1 cellular context compared by ENCODE assay signal in genomic region chr17:14308965-14309879, GRCh38.
TF ChIP-seq lines count a peak whose summit lies in the region.

No MANE protein-coding gene starts in this region.

TF ChIP-seq in HepG2, 621 proteins besides CTCF, POLR2A, EP300 and RAD21 (continued from another document and continues in another):
- TF ChIP-seq, protein P1, sequence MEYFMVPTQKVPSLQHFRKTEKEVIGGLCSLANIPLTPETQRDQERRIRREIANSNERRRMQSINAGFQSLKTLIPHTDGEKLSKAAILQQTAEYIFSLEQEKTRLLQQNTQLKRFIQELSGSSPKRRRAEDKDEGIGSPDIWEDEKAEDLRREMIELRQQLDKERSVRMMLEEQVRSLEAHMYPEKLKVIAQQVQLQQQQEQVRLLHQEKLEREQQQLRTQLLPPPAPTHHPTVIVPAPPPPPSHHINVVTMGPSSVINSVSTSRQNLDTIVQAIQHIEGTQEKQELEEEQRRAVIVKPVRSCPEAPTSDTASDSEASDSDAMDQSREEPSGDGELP (IDR thresholded peaks at IDR 0.05; ENCODE audit: borderline replicate concordance, low read depth) = peak; percentile 86; the same call in 1 of the 2 replicates
- TF ChIP-seq, protein P2, sequence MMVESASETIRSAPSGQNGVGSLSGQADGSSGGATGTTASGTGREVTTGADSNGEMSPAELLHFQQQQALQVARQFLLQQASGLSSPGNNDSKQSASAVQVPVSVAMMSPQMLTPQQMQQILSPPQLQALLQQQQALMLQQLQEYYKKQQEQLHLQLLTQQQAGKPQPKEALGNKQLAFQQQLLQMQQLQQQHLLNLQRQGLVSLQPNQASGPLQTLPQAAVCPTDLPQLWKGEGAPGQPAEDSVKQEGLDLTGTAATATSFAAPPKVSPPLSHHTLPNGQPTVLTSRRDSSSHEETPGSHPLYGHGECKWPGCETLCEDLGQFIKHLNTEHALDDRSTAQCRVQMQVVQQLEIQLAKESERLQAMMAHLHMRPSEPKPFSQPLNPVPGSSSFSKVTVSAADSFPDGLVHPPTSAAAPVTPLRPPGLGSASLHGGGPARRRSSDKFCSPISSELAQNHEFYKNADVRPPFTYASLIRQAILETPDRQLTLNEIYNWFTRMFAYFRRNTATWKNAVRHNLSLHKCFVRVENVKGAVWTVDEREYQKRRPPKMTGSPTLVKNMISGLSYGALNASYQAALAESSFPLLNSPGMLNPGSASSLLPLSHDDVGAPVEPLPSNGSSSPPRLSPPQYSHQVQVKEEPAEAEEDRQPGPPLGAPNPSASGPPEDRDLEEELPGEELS (CRISPR knock-in tag; IDR thresholded peaks at IDR 0.05) = peak; percentile 36; the same call in 1 of the 2 replicates
- TF ChIP-seq, protein P3, sequence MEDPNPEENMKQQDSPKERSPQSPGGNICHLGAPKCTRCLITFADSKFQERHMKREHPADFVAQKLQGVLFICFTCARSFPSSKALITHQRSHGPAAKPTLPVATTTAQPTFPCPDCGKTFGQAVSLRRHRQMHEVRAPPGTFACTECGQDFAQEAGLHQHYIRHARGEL (CRISPR knock-in tag; IDR thresholded peaks at IDR 0.05) = no peak
- no peak for TF ChIP-seq ZNF354B (CRISPR knock-in tag; IDR thresholded peaks at IDR 0.05)
- 0 out of 2 replicates have a peak, but pooled peaks have one; percentile 57 for TF ChIP-seq ZNF713 (CRISPR knock-in tag; IDR thresholded peaks at IDR 0.05)
- TF ChIP-seq ZSCAN31 (CRISPR knock-in tag; IDR thresholded peaks at IDR 0.05; ENCODE audit: low read depth) = peak; percentile 96
- TF ChIP-seq MATR3 (CRISPR knock-in tag; IDR thresholded peaks at IDR 0.05) = no peak
- TF ChIP-seq MED13 (CRISPR knock-in tag; IDR thresholded peaks at IDR 0.05) = peak; percentile 86; the same call in 1 of the 2 replicates
- no peak for TF ChIP-seq ZBTB33 (CRISPR knock-in tag; IDR thresholded peaks at IDR 0.05)
- TF ChIP-seq, protein P4, sequence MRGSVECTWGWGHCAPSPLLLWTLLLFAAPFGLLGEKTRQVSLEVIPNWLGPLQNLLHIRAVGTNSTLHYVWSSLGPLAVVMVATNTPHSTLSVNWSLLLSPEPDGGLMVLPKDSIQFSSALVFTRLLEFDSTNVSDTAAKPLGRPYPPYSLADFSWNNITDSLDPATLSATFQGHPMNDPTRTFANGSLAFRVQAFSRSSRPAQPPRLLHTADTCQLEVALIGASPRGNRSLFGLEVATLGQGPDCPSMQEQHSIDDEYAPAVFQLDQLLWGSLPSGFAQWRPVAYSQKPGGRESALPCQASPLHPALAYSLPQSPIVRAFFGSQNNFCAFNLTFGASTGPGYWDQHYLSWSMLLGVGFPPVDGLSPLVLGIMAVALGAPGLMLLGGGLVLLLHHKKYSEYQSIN (CRISPR knock-in tag; IDR thresholded peaks at IDR 0.05; ENCODE audit: borderline replicate concordance) = no peak
- TF ChIP-seq, protein P5, sequence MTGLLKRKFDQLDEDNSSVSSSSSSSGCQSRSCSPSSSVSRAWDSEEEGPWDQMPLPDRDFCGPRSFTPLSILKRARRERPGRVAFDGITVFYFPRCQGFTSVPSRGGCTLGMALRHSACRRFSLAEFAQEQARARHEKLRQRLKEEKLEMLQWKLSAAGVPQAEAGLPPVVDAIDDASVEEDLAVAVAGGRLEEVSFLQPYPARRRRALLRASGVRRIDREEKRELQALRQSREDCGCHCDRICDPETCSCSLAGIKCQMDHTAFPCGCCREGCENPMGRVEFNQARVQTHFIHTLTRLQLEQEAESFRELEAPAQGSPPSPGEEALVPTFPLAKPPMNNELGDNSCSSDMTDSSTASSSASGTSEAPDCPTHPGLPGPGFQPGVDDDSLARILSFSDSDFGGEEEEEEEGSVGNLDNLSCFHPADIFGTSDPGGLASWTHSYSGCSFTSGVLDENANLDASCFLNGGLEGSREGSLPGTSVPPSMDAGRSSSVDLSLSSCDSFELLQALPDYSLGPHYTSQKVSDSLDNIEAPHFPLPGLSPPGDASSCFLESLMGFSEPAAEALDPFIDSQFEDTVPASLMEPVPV (CRISPR knock-in tag; IDR thresholded peaks at IDR 0.05) = peak; percentile 82; the same call in 1 of the 2 replicates
- peak; percentile 81; the same call in 1 of the 2 replicates for TF ChIP-seq ZNF331 (CRISPR knock-in tag; IDR thresholded peaks at IDR 0.05)
- no peak for TF ChIP-seq SRF (IDR thresholded peaks at IDR 0.05; ENCODE audit: low read depth, low read length)
- no peak for TF ChIP-seq ZNF782 (CRISPR knock-in tag; IDR thresholded peaks at IDR 0.05; ENCODE audit: borderline replicate concordance)
- no peak for TF ChIP-seq PLSCR1 (CRISPR knock-in tag; IDR thresholded peaks at IDR 0.05; ENCODE audit: borderline replicate concordance)
- peak; percentile 92 for TF ChIP-seq ZNF547 (CRISPR knock-in tag; IDR thresholded peaks at IDR 0.05)
- TF ChIP-seq ZNF83 (CRISPR knock-in tag; IDR thresholded peaks at IDR 0.05; ENCODE audit: borderline replicate concordance) = no peak
- TF ChIP-seq ZNF598 (CRISPR knock-in tag; IDR thresholded peaks at IDR 0.05; ENCODE audit: borderline replicate concordance) = peak; percentile 72; the same call in 1 of the 2 replicates
- TF ChIP-seq U2AF2 (IDR thresholded peaks at IDR 0.05; ENCODE audit: low read depth, low read length) = no peak
- no peak for TF ChIP-seq FLYWCH1 (CRISPR knock-in tag; IDR thresholded peaks at IDR 0.05)
- TF ChIP-seq, protein P6, sequence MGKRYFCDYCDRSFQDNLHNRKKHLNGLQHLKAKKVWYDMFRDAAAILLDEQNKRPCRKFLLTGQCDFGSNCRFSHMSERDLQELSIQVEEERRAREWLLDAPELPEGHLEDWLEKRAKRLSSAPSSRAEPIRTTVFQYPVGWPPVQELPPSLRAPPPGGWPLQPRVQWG (CRISPR knock-in tag; IDR thresholded peaks at IDR 0.05; ENCODE audit: borderline replicate concordance, low read depth) = no peak
- peak; percentile 74; the same call in 1 of the 2 replicates for TF ChIP-seq ZNF337 (CRISPR knock-in tag; IDR thresholded peaks at IDR 0.05; ENCODE audit: borderline replicate concordance, low read depth)
- TF ChIP-seq MAZ (IDR thresholded peaks at IDR 0.05; ENCODE audit: borderline replicate concordance, low read depth, low read length) = peak; percentile 89
- peak; percentile 94 for TF ChIP-seq MAZ (CRISPR knock-in tag; IDR thresholded peaks at IDR 0.05; ENCODE audit: low read depth)
- TF ChIP-seq HNF1A (IDR thresholded peaks at IDR 0.05; ENCODE audit: low read depth) = no peak
- peak; percentile 42; the same call in 1 of the 2 replicates for TF ChIP-seq HNF1A (CRISPR knock-in tag; IDR thresholded peaks at IDR 0.05; ENCODE audit: borderline replicate concordance)
- no peak; the same call in 1 of the 2 replicates for TF ChIP-seq ZNF749 (CRISPR knock-in tag; IDR thresholded peaks at IDR 0.05; ENCODE audit: borderline replicate concordance)
- TF ChIP-seq ZNF784 (CRISPR knock-in tag; IDR thresholded peaks at IDR 0.05; ENCODE audit: borderline replicate concordance) = peak; percentile 92
- TF ChIP-seq ATM (IDR thresholded peaks at IDR 0.05; ENCODE audit: borderline replicate concordance) = no peak
- peak; percentile 53; the same call in 1 of the 2 replicates for TF ChIP-seq PHF20 (CRISPR knock-in tag; IDR thresholded peaks at IDR 0.05)
- TF ChIP-seq YEATS2 (CRISPR knock-in tag; IDR thresholded peaks at IDR 0.05; ENCODE audit: borderline replicate concordance) = peak; percentile 61; the same call in 1 of the 2 replicates
- peak; percentile 90; the same call in 1 of the 2 replicates for TF ChIP-seq MEIS1 (CRISPR knock-in tag; IDR thresholded peaks at IDR 0.05; ENCODE audit: borderline replicate concordance)
- no peak for TF ChIP-seq RNF219 (CRISPR knock-in tag; IDR thresholded peaks at IDR 0.05)
- peak; percentile 76 for TF ChIP-seq KMT2B (CRISPR knock-in tag; IDR thresholded peaks at IDR 0.05)
- TF ChIP-seq ESRRA (CRISPR knock-in tag; IDR thresholded peaks at IDR 0.05; ENCODE audit: low read depth) = no peak
- TF ChIP-seq, protein P7, sequence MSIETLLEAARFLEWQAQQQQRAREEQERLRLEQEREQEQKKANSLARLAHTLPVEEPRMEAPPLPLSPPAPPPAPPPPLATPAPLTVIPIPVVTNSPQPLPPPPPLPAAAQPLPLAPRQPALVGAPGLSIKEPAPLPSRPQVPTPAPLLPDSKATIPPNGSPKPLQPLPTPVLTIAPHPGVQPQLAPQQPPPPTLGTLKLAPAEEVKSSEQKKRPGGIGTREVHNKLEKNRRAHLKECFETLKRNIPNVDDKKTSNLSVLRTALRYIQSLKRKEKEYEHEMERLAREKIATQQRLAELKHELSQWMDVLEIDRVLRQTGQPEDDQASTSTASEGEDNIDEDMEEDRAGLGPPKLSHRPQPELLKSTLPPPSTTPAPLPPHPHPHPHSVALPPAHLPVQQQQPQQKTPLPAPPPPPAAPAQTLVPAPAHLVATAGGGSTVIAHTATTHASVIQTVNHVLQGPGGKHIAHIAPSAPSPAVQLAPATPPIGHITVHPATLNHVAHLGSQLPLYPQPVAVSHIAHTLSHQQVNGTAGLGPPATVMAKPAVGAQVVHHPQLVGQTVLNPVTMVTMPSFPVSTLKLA (IDR thresholded peaks at IDR 0.05) = peak; percentile 58
- 0 out of 2 replicates have a peak, but pooled peaks have one; percentile 72 for TF ChIP-seq RFXANK (CRISPR knock-in tag; IDR thresholded peaks at IDR 0.05)
- TF ChIP-seq, protein P8, sequence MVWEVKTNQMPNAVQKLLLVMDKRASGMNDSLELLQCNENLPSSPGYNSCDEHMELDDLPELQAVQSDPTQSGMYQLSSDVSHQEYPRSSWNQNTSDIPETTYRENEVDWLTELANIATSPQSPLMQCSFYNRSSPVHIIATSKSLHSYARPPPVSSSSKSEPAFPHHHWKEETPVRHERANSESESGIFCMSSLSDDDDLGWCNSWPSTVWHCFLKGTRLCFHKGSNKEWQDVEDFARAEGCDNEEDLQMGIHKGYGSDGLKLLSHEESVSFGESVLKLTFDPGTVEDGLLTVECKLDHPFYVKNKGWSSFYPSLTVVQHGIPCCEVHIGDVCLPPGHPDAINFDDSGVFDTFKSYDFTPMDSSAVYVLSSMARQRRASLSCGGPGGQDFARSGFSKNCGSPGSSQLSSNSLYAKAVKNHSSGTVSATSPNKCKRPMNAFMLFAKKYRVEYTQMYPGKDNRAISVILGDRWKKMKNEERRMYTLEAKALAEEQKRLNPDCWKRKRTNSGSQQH (CRISPR knock-in tag; IDR thresholded peaks at IDR 0.05; ENCODE audit: low read depth) = peak; percentile 61; the same call in 1 of the 2 replicates
